In the genomic region with DNA sequence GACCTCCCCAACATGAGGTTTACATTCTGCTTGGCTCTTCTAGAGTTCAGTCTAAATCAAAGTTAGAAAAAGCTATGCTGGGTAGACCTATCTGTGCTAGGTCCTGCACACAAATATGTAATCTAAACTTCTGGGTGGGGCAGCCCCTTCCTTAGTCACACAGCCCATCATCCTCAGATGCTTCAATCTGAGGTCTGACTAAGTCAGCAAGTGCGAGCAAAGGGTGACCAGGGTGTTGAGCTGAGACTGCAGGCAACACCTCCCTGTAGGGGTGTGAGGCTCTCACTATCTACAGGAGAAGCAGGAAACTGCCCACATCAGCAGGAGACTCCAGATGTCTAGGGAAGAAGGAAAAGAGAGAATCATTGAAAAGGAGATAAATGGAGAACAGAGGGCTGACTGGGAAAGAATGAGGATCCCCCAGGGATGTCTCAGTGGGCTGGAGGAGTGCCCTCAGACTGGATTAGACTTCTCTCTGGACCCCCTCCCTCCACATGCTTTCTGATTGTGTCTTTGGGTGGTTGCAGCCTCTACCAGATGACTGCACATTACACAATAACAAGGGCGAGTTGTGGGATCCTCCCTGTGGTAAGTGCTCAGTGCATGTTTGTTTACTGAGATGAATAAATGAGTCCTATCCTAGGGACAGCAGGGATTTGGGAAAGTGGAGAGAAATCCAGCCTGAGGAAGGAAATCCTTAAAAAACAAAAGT, we compare ENCODE assay signal across 13 cellular contexts.
DNase-seq lines count a peak whose midpoint lies in the region; ATAC-seq, FAIRE-seq and TF ChIP-seq lines count a peak whose summit lies in the region.
"Had no signal": no experiment of that assay in that cellular context is flagged by ENCODE, and none has a peak within 500 bp of the region (broad histone marks: within the 10 kb centered on the region; RNA-seq: fewer than 3 reads in every experiment).

No MANE protein-coding gene starts in this region.

- FAIRE-seq in RCC 7860 (lab: Jason Lieb, UNC) = no peak

- H3K9me3 ChIP-seq in thyroid gland = no peaks in the 10 kb centered on the region
- H3K9me3 ChIP-seq: left lung had no signal

- intact Hi-C loops in thyroid gland (cut with DNase I) = no loop called here

- no peak overlapping the region for H3K27ac ChIP-seq in thyroid gland
- H3K27ac ChIP-seq: left lung had no signal

- H3K4me3 Mint-ChIP-seq in stimulated activated naive CD8-positive, alpha-beta T cell treated with anti-CD3 and anti-CD28 coated beads, Interleukin-15, amount 100 ng/mL, for 72 hours = no peak overlapping the region

- ATAC-seq in stimulated activated naive CD8-positive, alpha-beta T cell treated with anti-CD3 and anti-CD28 coated beads, Interleukin-15, amount 100 ng/mL, for 72 hours = peak; percentile 56
- ATAC-seq in GM18870 (IDR thresholded peaks at IDR 0.05; ENCODE audit: unreplicated experiment) = no peak
- ATAC-seq: HCT116, left lung had no signal

- no peaks in the 10 kb centered on the region for H3K27me3 ChIP-seq in thyroid gland
- H3K27me3 ChIP-seq: BLaER1 treated with 17β-estradiol and CSF1 and Interleukin-3, amounts not matched to agents 10 nM and 100 nM; left lung had no signal

- WGBS in thyroid gland, 2 donors = 77 to 93% methylated on average over 2 of the region's 2 CpGs

- H3K27ac Mint-ChIP-seq in stimulated activated naive CD8-positive, alpha-beta T cell treated with anti-CD3 and anti-CD28 coated beads, Interleukin-15, amount 100 ng/mL, for 72 hours = no peak overlapping the region

- DNase-seq in stimulated activated CD4-positive, alpha-beta T cell treated with anti-CD3 and anti-CD28 coated beads, Interleukin-12 subunit alpha, Interleukin-12 subunit beta, amount 100 ng/mL, for 48 hours (ENCODE audit: low read depth in 2 of 3, low spot score in 1 of 3) = peak in 2 of 3 donors; percentile 12 to 21
- no peak for DNase-seq in stimulated activated CD4-positive, alpha-beta T cell treated with anti-CD3 and anti-CD28 coated beads, Interleukin-4, amount 100 ng/mL, for 4 hours
- DNase-seq in amniotic epithelial cell (ENCODE audit: low read depth) = peak; percentile 17
- DNase-seq in kidney tubule cell (ENCODE audit: low spot score) = peak; percentile 65
- DNase-seq in stimulated activated naive CD8-positive, alpha-beta T cell treated with anti-CD3 and anti-CD28 coated beads, Interleukin-15, amount 100 ng/mL, for 72 hours = no peak
- DNase-seq in RCC 7860 (ENCODE audit: low spot score) = no peak
- no peak for DNase-seq in thyroid gland
- DNase-seq: activated CD8-positive, alpha-beta memory T cell treated with anti-CD3 and anti-CD28 coated beads, Interleukin-2, amount 50 U/mL, for 4 hours; effector memory CD4-positive, alpha-beta T cell; left lung had no signal

- H3K36me3 ChIP-seq in thyroid gland = no peaks in the 10 kb centered on the region
- H3K36me3 ChIP-seq: BLaER1 treated with 17β-estradiol and CSF1 and Interleukin-3, amounts not matched to agents 10 nM and 100 nM; left lung had no signal

- peaks cover 9 to 22% of the 10 kb centered on the region in 2 donors for H3K4me1 ChIP-seq in thyroid gland

- no peak overlapping the region for H3K4me3 ChIP-seq in thyroid gland (replicated peaks in 1 of 3)
- H3K4me3 ChIP-seq: BLaER1 treated with 17β-estradiol and CSF1 and Interleukin-3, amounts not matched to agents 10 nM and 100 nM; left lung had no signal

- no peak for TF ChIP-seq CTCF in thyroid gland (IDR thresholded peaks at IDR 0.05)

- H3K4me1 Mint-ChIP-seq in stimulated activated naive CD8-positive, alpha-beta T cell treated with anti-CD3 and anti-CD28 coated beads, Interleukin-15, amount 100 ng/mL, for 72 hours = no peaks in the 10 kb centered on the region

- no peaks in the 10 kb centered on the region for H3K9me3 Mint-ChIP-seq in stimulated activated naive CD8-positive, alpha-beta T cell treated with anti-CD3 and anti-CD28 coated beads, Interleukin-15, amount 100 ng/mL, for 72 hours

- no peaks in the 10 kb centered on the region for H3K27me3 Mint-ChIP-seq in stimulated activated naive CD8-positive, alpha-beta T cell treated with anti-CD3 and anti-CD28 coated beads, Interleukin-15, amount 100 ng/mL, for 72 hours

- no peak for TF ChIP-seq POLR2A in thyroid gland (IDR thresholded peaks at IDR 0.05)

Comparison
In these comparisons a context has a peak if more than half of its experiments do, and no peak if none do; other contexts are left out.
1. DNase-seq: peak in stimulated activated CD4-positive, alpha-beta T cell treated with anti-CD3 and anti-CD28 coated beads, Interleukin-12 subunit alpha, Interleukin-12 subunit beta, amount 100 ng/mL, for 48 hours (2 of 3), amniotic epithelial cell (single experiment) and kidney tubule cell (single experiment); none in stimulated activated CD4-positive, alpha-beta T cell treated with anti-CD3 and anti-CD28 coated beads, Interleukin-4, amount 100 ng/mL, for 4 hours (0 of 2), stimulated activated naive CD8-positive, alpha-beta T cell treated with anti-CD3 and anti-CD28 coated beads, Interleukin-15, amount 100 ng/mL, for 72 hours (0 of 2), RCC 7860 (single experiment) and thyroid gland (0 of 2).